ENCODE assay signal across 22 cellular contexts in genomic region chr9:94855919-94856318, GRCh38.
DNase-seq lines count a peak whose midpoint lies in the region; ATAC-seq and TF ChIP-seq lines count a peak whose summit lies in the region.
"Had no signal": no experiment of that assay in that cellular context is flagged by ENCODE, and none has a peak within 500 bp of the region (broad histone marks: within the 10 kb centered on the region; RNA-seq: fewer than 3 reads in every experiment).

No MANE protein-coding gene starts in this region.

- RAD21 ChIA-PET in HCT116 (lab: Charles Lee; ENCODE audit: low non-redundant PET in 1 of 2, low total read pairs in 2 of 2, uncharacterized antibody in 2 of 2, unreplicated experiment in 2 of 2), result no interaction called here

- H3K4me1 ChIP-seq in HCT116 (ENCODE audit: control insufficient read depth in 1 of 2, insufficient read depth in 2 of 2, low read length in 2 of 2) (peaks cover 13 to 23% of the 10 kb centered on the region in 2 experiments; a peak in 3 of 4 replicates), SJCRH30 (peaks cover 21% of the 10 kb centered on the region), tibial nerve (no peaks in the 10 kb centered on the region)

- H3K27me3 ChIP-seq in HCT116 (ENCODE audit: insufficient read depth, low read length) (no peaks in the 10 kb centered on the region), SJCRH30 (no peaks in the 10 kb centered on the region), tibial nerve (no peaks in the 10 kb centered on the region)

- H3K36me3 ChIP-seq in HCT116 (ENCODE audit: control insufficient read depth in 1 of 2, insufficient read depth in 2 of 2, low read length in 2 of 2) (no peaks in the 10 kb centered on the region), SJCRH30 (no peaks in the 10 kb centered on the region), tibial nerve (peaks cover 0 to 8% (median 0%) of the 10 kb centered on the region in 3 donors)

- no peak for TF ChIP-seq EP300 in tibial nerve (IDR thresholded peaks at IDR 0.05)

- CTCF ChIA-PET in HCT116 (lab: Charles Lee), result no interaction called here
- CTCF ChIA-PET in activated CD4-positive, alpha-beta memory T cell treated with anti-CD3 and anti-CD28 coated beads for 36 hours (lab: Charles Lee), result interaction anchor here (1.0 kb wide), 1 partner anchor 272 kb away, joined by 3 read pairs; no protein-coding TSS in a partner anchor
- CTCF ChIA-PET in activated naive CD4-positive, alpha-beta T cell treated with anti-CD3 and anti-CD28 coated beads for 36 hours (lab: Charles Lee), result no interaction called here

- H3K27me3 Mint-ChIP-seq in activated CD4-positive, alpha-beta memory T cell treated with anti-CD3 and anti-CD28 coated beads for 36 hours, result no peaks in the 10 kb centered on the region
- no peaks in the 10 kb centered on the region for H3K27me3 Mint-ChIP-seq in activated naive CD4-positive, alpha-beta T cell treated with anti-CD3 and anti-CD28 coated beads for 36 hours (ENCODE audit: low read depth)
- H3K27me3 Mint-ChIP-seq: CD4-positive, alpha-beta memory T cell had no signal

- BruUV-seq in HCT116 (replicated peaks; lab: Mats Ljungman, UMichigan), result no TSS peak

- DNase-seq in HCT116 (ENCODE audit: low read depth, low spot score) (no peak), SJCRH30 (peak; percentile 29 to 53), glomerular visceral epithelial cell (ENCODE audit: extremely low spot score) (peak; percentile 45), tibial nerve (ENCODE audit: low spot score in 2 of 2) (no peak), SW 1271 (lab: John Stamatoyannopoulos, UW) (no peak)
- no peak for DNase-seq in activated CD4-positive, alpha-beta memory T cell treated with anti-CD3 and anti-CD28 coated beads for 36 hours
- DNase-seq in activated naive CD4-positive, alpha-beta T cell treated with anti-CD3 and anti-CD28 coated beads for 36 hours, result no peak
- DNase-seq: C1 segment of cervical spinal cord; CD4-positive, alpha-beta memory T cell; COR-L47; DMS53; EL; GDM1; MV-4-11; NCI-H1105; NCI-H1436 treated with DMSO at 0.1 percent for 48 hours; NCI-H187 treated with DMSO at 0.1 percent for 48 hours; NCI-H526 treated with DMSO at 0.1 percent for 48 hours; PC-9; Right ventricle myocardium superior had no signal

- H3K36me3 Mint-ChIP-seq in activated CD4-positive, alpha-beta memory T cell treated with anti-CD3 and anti-CD28 coated beads for 36 hours, result peaks cover 4% of the 10 kb centered on the region
- peaks cover 3% of the 10 kb centered on the region for H3K36me3 Mint-ChIP-seq in activated naive CD4-positive, alpha-beta T cell treated with anti-CD3 and anti-CD28 coated beads for 36 hours (ENCODE audit: low read depth)

- POLR2A ChIA-PET in HCT116 (lab: Charles Lee), result no interaction called here
- POLR2A ChIA-PET in activated CD4-positive, alpha-beta memory T cell treated with anti-CD3 and anti-CD28 coated beads for 36 hours (lab: Charles Lee), result interaction anchor here (0.6 kb wide), 1 partner anchor 41 kb away, joined by 4 read pairs; no protein-coding TSS in a partner anchor

- no peaks in the 10 kb centered on the region for H3K9me3 ChIP-seq in HCT116 (ENCODE audit: control insufficient read depth in 1 of 2, insufficient read depth in 1 of 2, low read depth in 1 of 2, low read length in 2 of 2)
- H3K9me3 ChIP-seq in SJCRH30 (replicated peaks), result no peaks in the 10 kb centered on the region; the same call in 1 of the 2 replicates
- peaks cover 0 to 4% (median 0%) of the 10 kb centered on the region in 4 donors for H3K9me3 ChIP-seq in tibial nerve

- 0 out of 2 replicates have a peak, but pooled peaks have one; percentile 21 for ATAC-seq in HCT116
- ATAC-seq: GM12878 had no signal

- H2AFZ ChIP-seq in HCT116 (ENCODE audit: low read depth, low read length, poor library complexity, severe bottlenecking), result no peak overlapping the region
- H2AFZ ChIP-seq: PC-9 had no signal

- no peaks in the 10 kb centered on the region for H3K9me2 ChIP-seq in HCT116 (ENCODE audit: insufficient read depth)

- no peak for TF ChIP-seq CTCF in HCT116 (IDR thresholded peaks at IDR 0.05 in 2 of 3, conservative IDR thresholded peaks at IDR 0.05 in 1 of 3; ENCODE audit: borderline replicate concordance in 1 of 3, insufficient read depth in 1 of 3, low read depth in 2 of 3, low read length in 2 of 3)
- no peak for TF ChIP-seq CTCF in tibial nerve (IDR thresholded peaks at IDR 0.05)

- WGBS in tibial nerve, 2 donors, result 93 to 98% methylated on average over 5 of the region's 5 CpGs

- peaks cover 4% of the 10 kb centered on the region for H3K9me3 Mint-ChIP-seq in activated CD4-positive, alpha-beta memory T cell treated with anti-CD3 and anti-CD28 coated beads for 36 hours
- peaks cover 5% of the 10 kb centered on the region for H3K9me3 Mint-ChIP-seq in activated naive CD4-positive, alpha-beta T cell treated with anti-CD3 and anti-CD28 coated beads for 36 hours

- no peak overlapping the region for H3K9ac ChIP-seq in HCT116 (ENCODE audit: low read length)

- intact Hi-C loops in HCT116 (cut with micrococcal nuclease), result no loop called here
- intact Hi-C loops in activated CD4-positive, alpha-beta memory T cell treated with anti-CD3 and anti-CD28 coated beads for 36 hours (cut with micrococcal nuclease), result no loop called here
- intact Hi-C loops in activated naive CD4-positive, alpha-beta T cell treated with anti-CD3 and anti-CD28 coated beads for 36 hours (cut with micrococcal nuclease), result no loop called here

- no peak overlapping the region for H3K4me2 ChIP-seq in HCT116 (ENCODE audit: low read length)
- H3K4me2 ChIP-seq: PC-9 had no signal

- H3K79me2 ChIP-seq in HCT116 (ENCODE audit: insufficient read depth, low read length), result no peaks in the 10 kb centered on the region

- no peak for TF ChIP-seq RAD21 in HCT116 (IDR thresholded peaks at IDR 0.05; ENCODE audit: low read depth)

- H3K27ac ChIP-seq in HCT116 (ENCODE audit: low read depth, low read length) (no peak overlapping the region), SJCRH30 (no peak overlapping the region), tibial nerve (no peak overlapping the region)
- H3K27ac ChIP-seq: HL-60, PC-9 had no signal

- no peaks in the 10 kb centered on the region for H4K20me1 ChIP-seq in HCT116 (ENCODE audit: insufficient read depth)

- TF ChIP-seq POLR2A in HCT116 (IDR thresholded peaks at IDR 0.05; ENCODE audit: borderline replicate concordance, extremely low read depth, insufficient read depth, insufficient read length) (no peak), tibial nerve (IDR thresholded peaks at IDR 0.05) (no peak)

- H3K4me1 Mint-ChIP-seq in activated CD4-positive, alpha-beta memory T cell treated with anti-CD3 and anti-CD28 coated beads for 36 hours (ENCODE audit: low read depth), result peaks cover 16% of the 10 kb centered on the region
- peaks cover 15% of the 10 kb centered on the region for H3K4me1 Mint-ChIP-seq in activated naive CD4-positive, alpha-beta T cell treated with anti-CD3 and anti-CD28 coated beads for 36 hours (ENCODE audit: low read depth)

- no peak overlapping the region for H3K4me3 Mint-ChIP-seq in activated CD4-positive, alpha-beta memory T cell treated with anti-CD3 and anti-CD28 coated beads for 36 hours
- H3K4me3 Mint-ChIP-seq in activated naive CD4-positive, alpha-beta T cell treated with anti-CD3 and anti-CD28 coated beads for 36 hours, result no peak overlapping the region
- H3K4me3 Mint-ChIP-seq: CD4-positive, alpha-beta memory T cell had no signal

- H3K27ac Mint-ChIP-seq in activated CD4-positive, alpha-beta memory T cell treated with anti-CD3 and anti-CD28 coated beads for 36 hours, result no peak overlapping the region
- no peak overlapping the region for H3K27ac Mint-ChIP-seq in activated naive CD4-positive, alpha-beta T cell treated with anti-CD3 and anti-CD28 coated beads for 36 hours

- H3K4me3 ChIP-seq in HCT116 (replicated peaks in 1 of 2; ENCODE audit: low read depth in 1 of 2, low read length in 2 of 2) (no peak overlapping the region), SJCRH30 (no peak overlapping the region), tibial nerve (no peak overlapping the region)
- H3K4me3 ChIP-seq: GM12878, PC-9 had no signal

TF ChIP-seq in HCT116, 20 proteins besides CTCF, POLR2A, EP300 and RAD21:
- TF ChIP-seq REST (IDR thresholded peaks at IDR 0.05; ENCODE audit: low read depth) (no peak), POLR2AphosphoS5 (IDR thresholded peaks at IDR 0.05; ENCODE audit: low read depth, low read length) (no peak), CBX3 (IDR thresholded peaks at IDR 0.05; ENCODE audit: low read depth) (no peak)

Comparison
In these comparisons a context has a peak if more than half of its experiments do, and no peak if none do; other contexts are left out.
1. DNase-seq: peak in SJCRH30 (2 of 2) and glomerular visceral epithelial cell (single experiment); none in HCT116 (single experiment), tibial nerve (0 of 2), activated CD4-positive, alpha-beta memory T cell treated with anti-CD3 and anti-CD28 coated beads for 36 hours (single experiment), SW 1271 (0 of 2) and activated naive CD4-positive, alpha-beta T cell treated with anti-CD3 and anti-CD28 coated beads for 36 hours (single experiment).